ENCODE assay signal across 3 cellular contexts in the genomic region with DNA sequence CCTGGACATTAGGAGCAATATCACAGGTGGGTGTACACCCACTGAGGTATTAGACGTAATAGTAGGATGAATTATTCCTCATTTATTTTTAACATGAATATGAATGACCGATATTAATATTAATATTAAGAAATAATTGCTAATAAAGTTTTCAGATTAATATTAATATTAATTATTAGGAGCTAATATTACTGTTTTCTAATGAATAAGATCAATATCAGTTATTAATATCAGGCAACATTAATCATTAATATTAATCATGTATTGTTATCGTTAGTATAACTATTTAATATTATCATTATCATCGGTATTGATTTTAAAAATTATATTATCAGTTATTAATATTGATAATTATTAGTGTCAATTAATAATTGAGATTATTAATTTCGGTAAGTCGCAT. TPM values are rescaled to one million over a fixed set of nuclear protein-coding genes. Genes with fewer than 3 reads are reported as not detected.
"Had no signal": no experiment of that assay in that cellular context is flagged by ENCODE, and none has a peak within 500 bp of the region (broad histone marks: within the 10 kb centered on the region; RNA-seq: fewer than 3 reads in every experiment).

No MANE protein-coding gene starts in this region.

RNA-seq across cellular contexts. Expression of a gene that starts 41.6 kb away (rescaled TPM):
- polyA plus RNA-seq: keratinocyte; naive thymus-derived CD4-positive, alpha-beta T cell; naive thymus-derived CD8-positive, alpha-beta T cell had no signal
